30 cellular contexts compared by ENCODE assay signal in the genomic region with DNA sequence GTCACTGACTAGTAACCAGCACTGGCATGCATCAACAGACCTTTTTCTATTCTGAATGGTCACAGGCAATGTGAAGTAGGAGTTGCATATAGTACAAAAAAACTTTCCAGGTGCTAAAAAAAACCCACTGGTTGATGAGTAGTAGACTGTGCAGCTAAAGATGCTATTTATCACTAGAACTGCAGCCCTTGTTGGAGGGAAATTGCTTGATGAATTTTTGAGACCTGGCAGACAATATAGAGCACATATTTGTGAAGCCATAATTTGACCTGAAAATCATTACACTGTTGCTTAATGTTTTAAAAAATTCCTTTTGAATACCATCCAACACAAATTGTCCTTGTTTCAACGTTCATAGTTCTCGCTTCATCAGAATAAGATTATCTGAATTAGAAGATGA.
"Had no signal": no experiment of that assay in that cellular context is flagged by ENCODE, and none has a peak within 500 bp of the region (broad histone marks: within the 10 kb centered on the region; RNA-seq: fewer than 3 reads in every experiment).

No MANE protein-coding gene starts in this region.

- H3K27ac Mint-ChIP-seq: activated CD4-positive, alpha-beta memory T cell treated with anti-CD3 and anti-CD28 coated beads for 36 hours; activated CD4-positive, alpha-beta T cell treated with anti-CD3 and anti-CD28 coated beads for 36 hours; activated CD4-positive, alpha-beta T cell treated with anti-CD3 and anti-CD28 coated beads, Interleukin-2, amount 10 ng/mL, durations not matched to agents 24 days and 14 days; activated CD8-positive, alpha-beta memory T cell treated with anti-CD3 and anti-CD28 coated beads, Interleukin-2, amount 10 ng/mL, durations not matched to agents 7 days and 5 days; activated CD8-positive, alpha-beta T cell treated with anti-CD3 and anti-CD28 coated beads, Interleukin-2, amount 10 ng/mL, durations not matched to agents 7 days and 5 days; activated naive CD4-positive, alpha-beta T cell treated with anti-CD3 and anti-CD28 coated beads for 36 hours; activated naive CD4-positive, alpha-beta T cell treated with anti-CD3 and anti-CD28 coated beads, Interleukin-2, amount 50 U/mL, for 24 hours; activated naive CD8-positive, alpha-beta T cell treated with anti-CD3 and anti-CD28 coated beads for 36 hours; activated naive CD8-positive, alpha-beta T cell treated with anti-CD3 and anti-CD28 coated beads, Interleukin-2, amount 50 U/mL, for 24 hours; activated T-helper 1 cell treated with anti-CD3 and anti-CD28 coated beads, Interleukin-12 subunit alpha, Interleukin-12 subunit beta, Interleukin-2, Interleukin-4 antibody, amounts not matched to agents 30 ng/mL and 10 ng/mL and 1 ng/mL, durations not matched to agents 14 hours and 24 hours and 36 hours; activated T-helper 2 cell treated with anti-CD3 and anti-CD28 coated beads, Interferon-gamma antibody, Interleukin-2, Interleukin-4, amounts not matched to agents 10 μg/mL and 5 μg/mL and 100 μg/mL, durations not matched to agents 14 hours and 24 hours and 36 hours; dendritic cell treated with granulocyte-macrophage colony-stimulating factor and Interleukin-4, amounts not matched to agents 40 ng/mL and 50 ng/mL, for 4 days had no signal

- H3K4me3 ChIP-seq: adrenal gland, ascending aorta, body of pancreas, colonic mucosa, esophagus squamous epithelium had no signal

- H3K9me3 Mint-ChIP-seq: activated CD4-positive, alpha-beta memory T cell treated with anti-CD3 and anti-CD28 coated beads for 36 hours; activated naive CD4-positive, alpha-beta T cell treated with anti-CD3 and anti-CD28 coated beads for 36 hours; activated naive CD4-positive, alpha-beta T cell treated with anti-CD3 and anti-CD28 coated beads, Interleukin-2, amount 50 U/mL, for 24 hours; activated naive CD8-positive, alpha-beta T cell treated with anti-CD3 and anti-CD28 coated beads for 36 hours; activated naive CD8-positive, alpha-beta T cell treated with anti-CD3 and anti-CD28 coated beads, Interleukin-2, amount 50 U/mL, for 24 hours; activated T-helper 1 cell treated with anti-CD3 and anti-CD28 coated beads, Interleukin-12 subunit alpha, Interleukin-12 subunit beta, Interleukin-2, Interleukin-4 antibody, amounts not matched to agents 30 ng/mL and 10 ng/mL and 1 ng/mL, durations not matched to agents 14 hours and 24 hours and 36 hours; activated T-helper 2 cell treated with anti-CD3 and anti-CD28 coated beads, Interferon-gamma antibody, Interleukin-2, Interleukin-4, amounts not matched to agents 10 μg/mL and 5 μg/mL and 100 μg/mL, durations not matched to agents 14 hours and 24 hours and 36 hours; dendritic cell treated with granulocyte-macrophage colony-stimulating factor and Interleukin-4, amounts not matched to agents 40 ng/mL and 50 ng/mL, for 4 days; effector memory CD8-positive, alpha-beta T cell had no signal

- DNase-seq: activated CD4-positive, alpha-beta memory T cell treated with anti-CD3 and anti-CD28 coated beads for 36 hours; activated CD4-positive, alpha-beta T cell treated with anti-CD3 and anti-CD28 coated beads for 36 hours; activated CD4-positive, alpha-beta T cell treated with anti-CD3 and anti-CD28 coated beads, Interleukin-2, amount 10 ng/mL, durations not matched to agents 24 days and 14 days; activated CD4-positive, CD25-positive, alpha-beta regulatory T cell; activated CD4-positive, CD25-positive, alpha-beta regulatory T cell treated with anti-CD3 and anti-CD28 coated beads, Interleukin-2, amount 50 U/mL, for 72 hours; activated CD8-positive, alpha-beta memory T cell treated with anti-CD3 and anti-CD28 coated beads, Interleukin-2, amount 10 ng/mL, durations not matched to agents 7 days and 5 days; activated CD8-positive, alpha-beta memory T cell treated with anti-CD3 and anti-CD28 coated beads, Interleukin-2, amount 50 U/mL, for 4 hours; activated CD8-positive, alpha-beta T cell treated with anti-CD3 and anti-CD28 coated beads, Interleukin-2, amount 10 ng/mL, durations not matched to agents 7 days and 5 days; activated effector memory CD4-positive, alpha-beta T cell treated with anti-CD3 and anti-CD28 coated beads, Interleukin-2, amount 50 U/mL, for 16 hours; activated naive CD4-positive, alpha-beta T cell treated with anti-CD3 and anti-CD28 coated beads for 36 hours; activated naive CD8-positive, alpha-beta T cell treated with anti-CD3 and anti-CD28 coated beads for 36 hours; activated naive CD8-positive, alpha-beta T cell treated with anti-CD3 and anti-CD28 coated beads, Interleukin-2, amount 50 U/mL, for 24 hours; activated T-cell treated with anti-CD3 and anti-CD28 coated beads, Interleukin-2, amount 50 U/mL, for 1 hour; activated T-cell treated with anti-CD3 and anti-CD28 coated beads, Interleukin-2, amount 50 U/mL, for 48 hours; adrenal gland; amygdala; body of pancreas; colonic mucosa; effector CD4-positive, alpha-beta T cell; effector memory CD8-positive, alpha-beta T cell; esophagus squamous epithelium; foreskin fibroblast; head of caudate nucleus; T-helper 2 cell had no signal

- H3K4me3 Mint-ChIP-seq: activated CD4-positive, alpha-beta memory T cell treated with anti-CD3 and anti-CD28 coated beads for 36 hours; activated CD4-positive, alpha-beta T cell treated with anti-CD3 and anti-CD28 coated beads for 36 hours; activated CD4-positive, alpha-beta T cell treated with anti-CD3 and anti-CD28 coated beads, Interleukin-2, amount 10 ng/mL, durations not matched to agents 24 days and 14 days; activated CD8-positive, alpha-beta memory T cell treated with anti-CD3 and anti-CD28 coated beads, Interleukin-2, amount 10 ng/mL, durations not matched to agents 7 days and 5 days; activated CD8-positive, alpha-beta T cell treated with anti-CD3 and anti-CD28 coated beads, Interleukin-2, amount 10 ng/mL, durations not matched to agents 7 days and 5 days; activated naive CD4-positive, alpha-beta T cell treated with anti-CD3 and anti-CD28 coated beads for 36 hours; activated naive CD4-positive, alpha-beta T cell treated with anti-CD3 and anti-CD28 coated beads, Interleukin-2, amount 50 U/mL, for 24 hours; activated naive CD8-positive, alpha-beta T cell treated with anti-CD3 and anti-CD28 coated beads for 36 hours; activated naive CD8-positive, alpha-beta T cell treated with anti-CD3 and anti-CD28 coated beads, Interleukin-2, amount 50 U/mL, for 24 hours; activated T-helper 1 cell treated with anti-CD3 and anti-CD28 coated beads, Interleukin-12 subunit alpha, Interleukin-12 subunit beta, Interleukin-2, Interleukin-4 antibody, amounts not matched to agents 30 ng/mL and 10 ng/mL and 1 ng/mL, durations not matched to agents 14 hours and 24 hours and 36 hours; dendritic cell treated with granulocyte-macrophage colony-stimulating factor and Interleukin-4, amounts not matched to agents 40 ng/mL and 50 ng/mL, for 4 days; effector memory CD8-positive, alpha-beta T cell had no signal

- ATAC-seq: activated CD4-positive, alpha-beta T cell treated with anti-CD3 and anti-CD28 coated beads for 36 hours; activated CD8-positive, alpha-beta memory T cell treated with anti-CD3 and anti-CD28 coated beads, Interleukin-2, amount 10 ng/mL, durations not matched to agents 7 days and 5 days; activated CD8-positive, alpha-beta T cell treated with anti-CD3 and anti-CD28 coated beads, Interleukin-2, amount 10 ng/mL, durations not matched to agents 7 days and 5 days; activated naive CD8-positive, alpha-beta T cell treated with anti-CD3 and anti-CD28 coated beads, Interleukin-2, amount 50 U/mL, for 24 hours; body of pancreas; effector memory CD8-positive, alpha-beta T cell had no signal

- H3K27ac ChIP-seq: adrenal gland, ascending aorta, body of pancreas, colonic mucosa, epithelial cell of prostate, esophagus squamous epithelium had no signal

- H3K4me1 ChIP-seq: adrenal gland, ascending aorta, body of pancreas, colonic mucosa, esophagus squamous epithelium had no signal

- H3K9me3 ChIP-seq: adrenal gland, ascending aorta, body of pancreas, colonic mucosa, esophagus squamous epithelium had no signal

- H3K27me3 ChIP-seq: adrenal gland, ascending aorta, body of pancreas, colonic mucosa, esophagus squamous epithelium had no signal

- H3K27me3 Mint-ChIP-seq: activated CD4-positive, alpha-beta memory T cell treated with anti-CD3 and anti-CD28 coated beads for 36 hours; activated CD4-positive, alpha-beta T cell treated with anti-CD3 and anti-CD28 coated beads for 36 hours; activated CD4-positive, alpha-beta T cell treated with anti-CD3 and anti-CD28 coated beads, Interleukin-2, amount 10 ng/mL, durations not matched to agents 24 days and 14 days; activated CD8-positive, alpha-beta memory T cell treated with anti-CD3 and anti-CD28 coated beads, Interleukin-2, amount 10 ng/mL, durations not matched to agents 7 days and 5 days; activated naive CD4-positive, alpha-beta T cell treated with anti-CD3 and anti-CD28 coated beads, Interleukin-2, amount 50 U/mL, for 24 hours; activated naive CD8-positive, alpha-beta T cell treated with anti-CD3 and anti-CD28 coated beads for 36 hours; activated naive CD8-positive, alpha-beta T cell treated with anti-CD3 and anti-CD28 coated beads, Interleukin-2, amount 50 U/mL, for 24 hours; dendritic cell treated with granulocyte-macrophage colony-stimulating factor and Interleukin-4, amounts not matched to agents 40 ng/mL and 50 ng/mL, for 4 days; effector memory CD8-positive, alpha-beta T cell had no signal

- H3K36me3 ChIP-seq: adrenal gland, colonic mucosa had no signal
